In genomic region chr11:62787005-62787759, GRCh38 we compare ENCODE assay signal across 8 cellular contexts. TPM values are rescaled to one million over a fixed set of nuclear protein-coding genes. Genes with fewer than 3 reads are reported as not detected.
DNase-seq lines count a peak whose midpoint lies in the region; ATAC-seq and TF ChIP-seq lines count a peak whose summit lies in the region.

Gene TMEM179B (plus strand): TSS chr11:62787402. CDS start chr11:62787432, 30 bp downstream.

- intact Hi-C loops in activated B cell treated with CpG ODN at 0.5 μM for 24 hours (cut with micrococcal nuclease), result loop anchor here (1.0 to 2.0 kb wide), 10 partner anchors 16 to 122 kb away; partner anchors contain the start of genes C11orf98, CSKMT, HNRNPUL2 and NXF1

- DNase-seq in AG08396 (ENCODE audit: low spot score), result peak; percentile 96
- DNase-seq in NCI-H226, result peak; percentile 97
- DNase-seq in activated B cell treated with CpG ODN at 0.5 μM for 24 hours, result peak; percentile 87
- DNase-seq in caudate nucleus (lab: John Stamatoyannopoulos, UW), result peak; percentile 38 to 98 (median 94)
- peak; percentile 99 for DNase-seq in islet precursor cell
- peak; percentile 96 to 97 (median 97) for DNase-seq in stimulated activated CD4-positive, alpha-beta T cell treated with anti-CD3 and anti-CD28 coated beads, Interleukin-12 subunit alpha, Interleukin-12 subunit beta, amount 100 ng/mL, for 48 hours (ENCODE audit: low read depth in 2 of 3, low spot score in 1 of 3)

- peak within 1 kb of the TSS; percentile 92 for H3K4me3 Mint-ChIP-seq in activated B cell treated with CpG ODN at 0.5 μM for 24 hours

- peaks cover 49% of the 10 kb centered on the region for H3K36me3 Mint-ChIP-seq in activated B cell treated with CpG ODN at 0.5 μM for 24 hours (ENCODE audit: low read depth)

- no peaks in the 10 kb centered on the region for H3K9me3 Mint-ChIP-seq in activated B cell treated with CpG ODN at 0.5 μM for 24 hours

- peaks cover 42% of the 10 kb centered on the region for H3K4me1 Mint-ChIP-seq in activated B cell treated with CpG ODN at 0.5 μM for 24 hours

- POLR2A ChIA-PET in activated B cell treated with CpG ODN at 0.5 μM for 24 hours (lab: Charles Lee), result interaction anchor here (0.5 to 8.8 kb wide), 44 partner anchors 9 to 1436 kb away, joined by 3 to 308 read pairs (median 6); partner anchors contain the start of genes BSCL2, C11orf98, CSKMT and EEF1G

- peak; percentile 66 for TF ChIP-seq CTCF in activated B cell treated with CpG ODN at 0.5 μM for 24 hours (IDR thresholded peaks at IDR 0.05)

- H3K27me3 Mint-ChIP-seq in activated B cell treated with CpG ODN at 0.5 μM for 24 hours, result no peaks in the 10 kb centered on the region

- peak within 1 kb of the TSS; percentile 89 for H3K27ac Mint-ChIP-seq in activated B cell treated with CpG ODN at 0.5 μM for 24 hours

- ATAC-seq in GM18907 (IDR thresholded peaks at IDR 0.05; ENCODE audit: unreplicated experiment) (peak; percentile 62), HG03159 (IDR thresholded peaks at IDR 0.05; ENCODE audit: unreplicated experiment) (peak; percentile 71), activated B cell treated with CpG ODN at 0.5 μM for 24 hours (ENCODE audit: low read depth) (peak; percentile 71)

- CTCF ChIA-PET in activated B cell treated with CpG ODN at 0.5 μM for 24 hours (lab: Charles Lee), result interaction anchor here (0.6 to 4.8 kb wide), 24 partner anchors 8 to 746 kb away, joined by 3 to 66 read pairs (median 7); partner anchors contain the start of genes GANAB, HNRNPUL2, NXF1 and POLR2G

- H3K27ac ChIP-seq in caudate nucleus (ENCODE audit: low read depth, low read length), result peak within 1 kb of the TSS; percentile 92

RNA-seq across cellular contexts. Expression of gene TMEM179B, which starts in this region (rescaled TPM):
- 34.9 and 47.7 TPM in 2 replicates for total RNA-seq in activated B cell treated with CpG ODN at 0.5 μM for 24 hours

Comparison
In these comparisons a context has a peak if more than half of its experiments do, and no peak if none do; other contexts are left out.
1. Peak in every context shown above with its lines: DNase-seq, ATAC-seq and H3K27ac ChIP-seq.